Comparison of ENCODE assay signal across 8 cellular contexts in the genomic region with DNA sequence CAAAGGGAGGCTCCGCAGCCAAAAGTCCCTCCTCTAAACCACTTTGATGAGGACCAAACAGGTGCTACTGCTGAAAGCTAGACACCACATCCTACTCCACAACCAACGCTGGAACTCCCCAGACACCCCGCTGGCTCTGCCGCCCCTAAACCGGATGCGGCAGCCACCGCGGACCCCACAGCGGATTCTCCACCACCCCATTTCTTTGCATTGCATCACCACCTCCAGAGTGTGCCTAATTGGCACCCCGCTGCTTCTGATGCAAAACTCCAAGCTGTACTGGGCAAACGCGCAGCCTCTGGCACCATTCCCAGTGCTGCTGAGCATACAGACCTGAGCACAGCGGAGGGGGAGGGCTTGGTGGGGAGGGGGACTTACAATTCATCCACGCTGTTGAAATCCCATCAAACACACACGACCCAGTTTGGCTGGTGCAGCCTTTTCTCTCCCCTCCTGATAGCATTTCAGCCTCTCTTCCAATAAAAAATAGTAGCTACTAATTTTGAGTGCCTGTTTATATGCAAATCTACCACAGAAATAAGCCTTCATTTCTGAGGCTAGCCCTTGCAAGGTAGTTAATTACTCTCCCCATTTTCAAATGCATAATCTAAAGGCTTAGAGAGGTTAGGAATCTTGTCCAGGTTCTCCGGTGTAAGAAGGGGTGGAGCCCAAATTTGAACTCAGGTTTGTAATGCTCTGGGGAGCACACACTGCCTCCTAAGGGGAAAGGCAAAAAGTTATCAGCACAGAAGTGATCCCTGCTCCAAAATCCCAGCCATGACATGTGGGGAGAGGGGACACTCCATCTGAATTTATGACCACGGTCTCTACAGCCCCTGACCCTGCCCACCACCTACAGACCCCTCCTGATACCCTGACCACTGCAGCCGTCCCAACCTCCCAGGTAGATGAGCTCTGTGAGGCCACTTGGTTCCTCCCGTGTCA. TPM values are rescaled to one million over a fixed set of nuclear protein-coding genes. Genes with fewer than 3 reads are reported as not detected.
DNase-seq lines count a peak whose midpoint lies in the region; TF ChIP-seq lines count a peak whose summit lies in the region.

No MANE protein-coding gene starts in this region.

- H3K4me1 ChIP-seq in adipocyte (ENCODE audit: control insufficient read depth, insufficient read depth, low read length) (peaks cover 35% of the 10 kb centered on the region), iPS-15b (ENCODE audit: control insufficient read depth, insufficient read depth, low read length) (peaks cover 15% of the 10 kb centered on the region)

- peak overlapping the region; percentile 95; the same call in 1 of the 2 replicates for H3K27ac Mint-ChIP-seq in HFFc6

- H3K36me3 Mint-ChIP-seq in HFFc6 (ENCODE audit: low read depth): no peaks in the 10 kb centered on the region; the same call in 1 of the 2 replicates

- H3K9me3 ChIP-seq in SU-DHL-6 (ENCODE audit: insufficient read depth, low read length) (no peaks in the 10 kb centered on the region), adipocyte (ENCODE audit: control insufficient read depth, low read length) (no peaks in the 10 kb centered on the region), iPS-15b (ENCODE audit: control insufficient read depth, insufficient read depth, low read length) (no peaks in the 10 kb centered on the region)

- H3K9me3 Mint-ChIP-seq in HFFc6: no peaks in the 10 kb centered on the region

- H3K79me2 ChIP-seq in SU-DHL-6 (ENCODE audit: insufficient read depth, low read length): no peaks in the 10 kb centered on the region

- no peaks in the 10 kb centered on the region for H3K36me3 ChIP-seq in SU-DHL-6 (ENCODE audit: low read length)
- H3K36me3 ChIP-seq in adipocyte (ENCODE audit: control insufficient read depth, insufficient read depth, low read length, severe bottlenecking): no peaks in the 10 kb centered on the region
- no peaks in the 10 kb centered on the region for H3K36me3 ChIP-seq in iPS-15b (ENCODE audit: control insufficient read depth, insufficient read depth, low read length)

- peak overlapping the region; percentile 59 for H3K9ac ChIP-seq in SU-DHL-6 (ENCODE audit: low read length)
- peak overlapping the region; percentile 86 for H3K9ac ChIP-seq in adipocyte (ENCODE audit: low read length)
- H3K9ac ChIP-seq in iPS-15b (ENCODE audit: low read depth, low read length): no peak overlapping the region

- no peak overlapping the region for H2AFZ ChIP-seq in SU-DHL-6 (ENCODE audit: low read depth, low read length, severe bottlenecking)

- H3K27ac ChIP-seq in SU-DHL-6 (ENCODE audit: low read depth, low read length): peak overlapping the region; percentile 61

- H3K27me3 ChIP-seq in SU-DHL-6 (ENCODE audit: low read length) (no peaks in the 10 kb centered on the region), adipocyte (replicated peaks; ENCODE audit: control insufficient read depth, insufficient read depth, low read length) (no peaks in the 10 kb centered on the region), iPS-15b (ENCODE audit: control insufficient read depth, insufficient read depth, low read length) (peaks cover 67% of the 10 kb centered on the region)

- H3K9me2 ChIP-seq in SU-DHL-6 (replicated peaks; ENCODE audit: insufficient read depth, low read length): no peaks in the 10 kb centered on the region

- TF ChIP-seq CTCF in HFFc6 (IDR thresholded peaks at IDR 0.05) (no peak), SU-DHL-6 (IDR thresholded peaks at IDR 0.05; ENCODE audit: insufficient read depth, low read length, poor library complexity, severe bottlenecking) (no peak)

- DNase-seq in GDM1 (lab: John Stamatoyannopoulos, UW) (peak; percentile 35), HFFc6 (no peak), NCI-H1048 (lab: John Stamatoyannopoulos, UW) (peak; percentile 61), adipocyte (ENCODE audit: low read depth) (peak; percentile 71), islet precursor cell (no peak)
- peak; percentile 89 for DNase-seq in stimulated activated CD4-positive, alpha-beta T cell treated with anti-CD3 and anti-CD28 coated beads, Interleukin-15, amount 100 ng/mL, for 24 hours

- H3K4me3 Mint-ChIP-seq in HFFc6: peak overlapping the region; percentile 84

- H3F3A ChIP-seq in SU-DHL-6 (ENCODE audit: insufficient read depth): peaks cover 22% of the 10 kb centered on the region

- H3K4me3 ChIP-seq in SU-DHL-6 (ENCODE audit: insufficient read depth, low read length, poor library complexity, severe bottlenecking): peak overlapping the region; percentile 45
- peak overlapping the region; percentile 72 for H3K4me3 ChIP-seq in adipocyte (ENCODE audit: low read length)
- peak overlapping the region; percentile 56 for H3K4me3 ChIP-seq in iPS-15b (ENCODE audit: low read depth, low read length)

- peak overlapping the region; percentile 61 for H3K4me2 ChIP-seq in SU-DHL-6 (ENCODE audit: low read depth, low read length, poor library complexity, severe bottlenecking)

- H4K20me1 ChIP-seq in SU-DHL-6 (ENCODE audit: low read depth, low read length): no peaks in the 10 kb centered on the region

- peaks cover 46% of the 10 kb centered on the region for H3K4me1 Mint-ChIP-seq in HFFc6 (ENCODE audit: low read depth)

- H3K27me3 Mint-ChIP-seq in HFFc6 (ENCODE audit: insufficient read depth): peaks cover 11% of the 10 kb centered on the region

RNA-seq across cellular contexts. Expression of gene RGS16, which starts 12.2 kb away (rescaled TPM):
- total RNA-seq in HFFc6 (2021; fragmentation: NEBNext Ultra II Directional; extraction: Animal tissue kit (Norgen Biotek cat#: 25700)): under 1 TPM; 0.31 to 0.59 (median 0.39) TPM

RNA-seq across cellular contexts. Expression of gene RNASEL, which starts 27.3 kb away (rescaled TPM):
- 1 to 10 TPM; 3.6 to 4.1 (median 3.8) TPM for total RNA-seq in HFFc6 (2021; fragmentation: NEBNext Ultra II Directional; extraction: Animal tissue kit (Norgen Biotek cat#: 25700))

Comparison
In these comparisons a context has a peak if more than half of its experiments do, and no peak if none do; other contexts are left out.
1. DNase-seq: peak in GDM1 (single experiment), NCI-H1048 (single experiment), adipocyte (single experiment) and stimulated activated CD4-positive, alpha-beta T cell treated with anti-CD3 and anti-CD28 coated beads, Interleukin-15, amount 100 ng/mL, for 24 hours (single experiment); none in HFFc6 (single experiment) and islet precursor cell (single experiment).
2. Peak in every context shown above with its lines, with median percentiles within 50 percentile points of each other: H3K4me3 ChIP-seq.